19 cellular contexts compared by ENCODE assay signal in genomic region chr16:73546351-73546845, GRCh38.
DNase-seq lines count a peak whose midpoint lies in the region; ATAC-seq and TF ChIP-seq lines count a peak whose summit lies in the region.
"Had no signal": no experiment of that assay in that cellular context is flagged by ENCODE, and none has a peak within 500 bp of the region (broad histone marks: within the 10 kb centered on the region; RNA-seq: fewer than 3 reads in every experiment).

No MANE protein-coding gene starts in this region.

- H3K4me3 ChIP-seq in fibroblast of lung (replicated peaks in 1 of 4; ENCODE audit: control extremely low read depth in 1 of 4, insufficient read depth in 1 of 4, low read depth in 3 of 4, low read length in 4 of 4), result peak overlapping the region in 3 of 4 experiments; percentile 19 to 39 (median 31)
- H3K4me3 ChIP-seq in right cardiac atrium (ENCODE audit: low read length), result no peak overlapping the region
- H3K4me3 ChIP-seq: ascending aorta, esophagus squamous epithelium, prostate gland, upper lobe of left lung had no signal

- no peak overlapping the region for H3K27ac ChIP-seq in fibroblast of lung (ENCODE audit: insufficient read depth, low read length)
- H3K27ac ChIP-seq in right cardiac atrium (ENCODE audit: low read length), result no peak overlapping the region
- H3K27ac ChIP-seq: ascending aorta, esophagus squamous epithelium, prostate gland, RWPE1, upper lobe of left lung had no signal

- no peaks in the 10 kb centered on the region for H3K4me1 ChIP-seq in fibroblast of lung (ENCODE audit: control insufficient read depth, extremely low read depth, insufficient read depth, low read length)
- no peaks in the 10 kb centered on the region for H3K4me1 ChIP-seq in right cardiac atrium (ENCODE audit: control insufficient read depth, insufficient read depth, low read length)
- H3K4me1 ChIP-seq: upper lobe of left lung had no signal

- DNase-seq in NCI-H2081 (lab: John Stamatoyannopoulos, UW) (peak; percentile 29 to 51), NCI-H2081 treated with DMSO at 0.1 percent for 48 hours (lab: John Stamatoyannopoulos, UW) (no peak), NCI-H69 (lab: John Stamatoyannopoulos, UW) (peak; percentile 30), fibroblast of lung (ENCODE audit: low read depth in 2 of 2) (peak in 1 of 2 donors; percentile 24), retina (peak; percentile 73), right cardiac atrium (no peak), NCI-H774 (lab: John Stamatoyannopoulos, UW) (no peak), HUDEP-2 (lab: John Stamatoyannopoulos, UW; ENCODE audit: unreplicated experiment in 76 of 76) (no peak)
- DNase-seq: activated B cell treated with CpG ODN at 0.5 μM for 24 hours; activated gamma-delta T cell treated with Interleukin-2 at 50 U/mL for 16 hours; cortex of kidney; esophagus squamous epithelium; NCI-H526; stimulated activated naive B cell treated with anti-CD40 and anti-IgM and Interleukin-4, amounts not matched to agents 10 μg/mL and 1 μg/mL and 100 μg/mL, for 72 hours; T-helper 1 cell; upper lobe of left lung had no signal

- H3K27me3 ChIP-seq in fibroblast of lung (ENCODE audit: control insufficient read depth, insufficient read depth, low read length) (no peaks in the 10 kb centered on the region), right cardiac atrium (ENCODE audit: control insufficient read depth, insufficient read depth) (no peaks in the 10 kb centered on the region)
- H3K27me3 ChIP-seq: ascending aorta, upper lobe of left lung had no signal

- H3K36me3 ChIP-seq in fibroblast of lung (ENCODE audit: control insufficient read depth, insufficient read depth, low read length), result no peaks in the 10 kb centered on the region
- H3K36me3 ChIP-seq: ascending aorta, esophagus squamous epithelium, prostate gland, upper lobe of left lung had no signal

- H3K9me3 ChIP-seq in fibroblast of lung (ENCODE audit: control insufficient read depth, insufficient read depth, low read depth, low read length) (no peaks in the 10 kb centered on the region), right cardiac atrium (ENCODE audit: control insufficient read depth, low read length) (no peaks in the 10 kb centered on the region)
- H3K9me3 ChIP-seq: ascending aorta, esophagus squamous epithelium, prostate gland, upper lobe of left lung had no signal

- H2AFZ ChIP-seq in fibroblast of lung (ENCODE audit: low read length), result no peak overlapping the region

- no peak overlapping the region for H3K9ac ChIP-seq in fibroblast of lung (ENCODE audit: insufficient read depth, low read length)

- intact Hi-C loops in right cardiac atrium (cut with DNase I), result no loop called here

- no peaks in the 10 kb centered on the region for H3K79me2 ChIP-seq in fibroblast of lung (ENCODE audit: control insufficient read depth, insufficient read depth, low read length)

- ATAC-seq in right cardiac atrium, result no peak
- ATAC-seq: stimulated activated naive B cell treated with anti-CD40 and anti-IgM and Interleukin-4, amounts not matched to agents 10 μg/mL and 1 μg/mL and 100 μg/mL, for 72 hours had no signal

- no peak for TF ChIP-seq CTCF in fibroblast of lung (conservative IDR thresholded peaks at IDR 0.05 in 1 of 2, IDR thresholded peaks at IDR 0.05 in 1 of 2; ENCODE audit: low read depth in 1 of 2, low read length in 2 of 2)

- peak overlapping the region; percentile 72 for H3K4me2 ChIP-seq in fibroblast of lung (ENCODE audit: extremely low read depth, insufficient read depth, low read length)

- WGBS in right cardiac atrium, result 13% methylated on average over 11 of the region's 11 CpGs

- no peaks in the 10 kb centered on the region for H4K20me1 ChIP-seq in fibroblast of lung (ENCODE audit: control insufficient read depth, extremely low read depth, insufficient read depth, low read length)

Comparison
In these comparisons a context has a peak if more than half of its experiments do, and no peak if none do; other contexts are left out.
1. DNase-seq: peak in NCI-H2081 (2 of 2), NCI-H69 (single experiment) and retina (single experiment); none in NCI-H2081 treated with DMSO at 0.1 percent for 48 hours (single experiment), right cardiac atrium (0 of 3), NCI-H774 (single experiment) and HUDEP-2 (0 of 76).